Comparison of ENCODE assay signal across 1 cellular context in the genomic region with DNA sequence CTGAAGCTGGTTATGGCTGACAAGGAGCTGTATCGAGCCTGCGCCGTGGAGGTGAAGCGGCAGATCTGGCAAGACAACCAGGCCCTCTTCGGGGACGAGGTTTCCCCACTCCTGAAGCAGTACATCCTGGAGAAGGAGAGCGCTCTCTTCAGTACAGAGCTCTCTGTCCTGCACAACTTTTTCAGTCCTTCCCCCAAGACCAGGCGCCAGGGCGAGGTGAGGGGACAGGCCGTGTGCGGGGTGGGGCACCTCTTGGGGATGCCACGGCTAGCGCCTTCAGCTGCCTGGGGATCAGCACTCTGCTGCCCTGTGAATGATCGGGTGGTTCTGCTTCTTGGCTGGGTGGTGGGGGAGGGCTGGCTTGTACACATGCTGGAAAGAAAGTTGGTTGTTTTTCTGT.
TF ChIP-seq lines count a peak whose summit lies in the region.

No MANE protein-coding gene starts in this region.

TF ChIP-seq in GM12878, 131 proteins besides CTCF, POLR2A, EP300 and RAD21:
- TF ChIP-seq, protein P1, sequence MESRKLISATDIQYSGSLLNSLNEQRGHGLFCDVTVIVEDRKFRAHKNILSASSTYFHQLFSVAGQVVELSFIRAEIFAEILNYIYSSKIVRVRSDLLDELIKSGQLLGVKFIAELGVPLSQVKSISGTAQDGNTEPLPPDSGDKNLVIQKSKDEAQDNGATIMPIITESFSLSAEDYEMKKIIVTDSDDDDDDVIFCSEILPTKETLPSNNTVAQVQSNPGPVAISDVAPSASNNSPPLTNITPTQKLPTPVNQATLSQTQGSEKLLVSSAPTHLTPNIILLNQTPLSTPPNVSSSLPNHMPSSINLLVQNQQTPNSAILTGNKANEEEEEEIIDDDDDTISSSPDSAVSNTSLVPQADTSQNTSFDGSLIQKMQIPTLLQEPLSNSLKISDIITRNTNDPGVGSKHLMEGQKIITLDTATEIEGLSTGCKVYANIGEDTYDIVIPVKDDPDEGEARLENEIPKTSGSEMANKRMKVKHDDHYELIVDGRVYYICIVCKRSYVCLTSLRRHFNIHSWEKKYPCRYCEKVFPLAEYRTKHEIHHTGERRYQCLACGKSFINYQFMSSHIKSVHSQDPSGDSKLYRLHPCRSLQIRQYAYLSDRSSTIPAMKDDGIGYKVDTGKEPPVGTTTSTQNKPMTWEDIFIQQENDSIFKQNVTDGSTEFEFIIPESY (IDR thresholded peaks at IDR 0.05) = 0 out of 2 replicates have a peak, but pooled peaks have one; percentile 17
- TF ChIP-seq ZBED1 (IDR thresholded peaks at IDR 0.05; ENCODE audit: borderline replicate concordance) = no peak
TF ChIP-seq in GM12878: peak in this region for 1.
